16 cellular contexts compared by ENCODE assay signal in genomic region chr4:106691749-106692148, GRCh38.
A peak's percentile ranks its signal among the peaks of the same experiment; 100 is the strongest.
DNase-seq lines count a peak whose midpoint lies in the region; TF ChIP-seq lines count a peak whose summit lies in the region.
"Had no signal": no experiment of that assay in that cellular context is flagged by ENCODE, and none has a peak within 500 bp of the region (broad histone marks: within the 10 kb centered on the region; RNA-seq: fewer than 3 reads in every experiment).

No MANE protein-coding gene starts in this region.

- no peak for DNase-seq in chondrocyte (ENCODE audit: low spot score)
- peak; percentile 25 for DNase-seq in mesendoderm
- DNase-seq in activated T-helper 2 cell treated with anti-CD3 and anti-CD28 coated beads, Interferon-gamma antibody, Interleukin-2, Interleukin-4, amounts not matched to agents 10 μg/mL and 5 μg/mL and 100 μg/mL, durations not matched to agents 14 hours and 24 hours and 36 hours (ENCODE audit: low spot score): no peak
- DNase-seq in COLO668 (lab: John Stamatoyannopoulos, UW; ENCODE audit: unreplicated experiment): no peak
- no peak for DNase-seq in SIG-M5 (lab: John Stamatoyannopoulos, UW)
- DNase-seq in caudate nucleus (lab: John Stamatoyannopoulos, UW): no peak
- DNase-seq: activated CD4-positive, alpha-beta T cell treated with anti-CD3 and anti-CD28 coated beads, Interleukin-2, amount 10 ng/mL, durations not matched to agents 24 days and 14 days; activated T-cell treated with anti-CD3 and anti-CD28 coated beads, Interleukin-2, amount 50 U/mL, for 48 hours; C1 segment of cervical spinal cord; GDM1; NCI-H1436; NCI-H510A treated with DMSO at 0.1 percent for 48 hours; upper lobe of left lung had no signal

- H3K27ac ChIP-seq in C4-2B (no peak overlapping the region), mesendoderm (ENCODE audit: low read depth, low read length) (no peak overlapping the region), caudate nucleus (ENCODE audit: low read depth, low read length) (no peak overlapping the region)
- H3K27ac ChIP-seq: upper lobe of left lung had no signal

- peaks cover 7% of the 10 kb centered on the region for H3K9me3 Mint-ChIP-seq in chondrocyte (ENCODE audit: low read depth)
- H3K9me3 Mint-ChIP-seq in activated T-helper 2 cell treated with anti-CD3 and anti-CD28 coated beads, Interferon-gamma antibody, Interleukin-2, Interleukin-4, amounts not matched to agents 10 μg/mL and 5 μg/mL and 100 μg/mL, durations not matched to agents 14 hours and 24 hours and 36 hours: peaks cover 4% of the 10 kb centered on the region

- no peaks in the 10 kb centered on the region for H3K79me1 ChIP-seq in mesendoderm (ENCODE audit: low read length)

- no peak overlapping the region for H3K4me3 Mint-ChIP-seq in chondrocyte (ENCODE audit: unreplicated experiment)
- H3K4me3 Mint-ChIP-seq in activated T-helper 2 cell treated with anti-CD3 and anti-CD28 coated beads, Interferon-gamma antibody, Interleukin-2, Interleukin-4, amounts not matched to agents 10 μg/mL and 5 μg/mL and 100 μg/mL, durations not matched to agents 14 hours and 24 hours and 36 hours (ENCODE audit: low read depth): no peak overlapping the region
- H3K4me3 Mint-ChIP-seq: activated CD4-positive, alpha-beta T cell treated with anti-CD3 and anti-CD28 coated beads, Interleukin-2, amount 10 ng/mL, durations not matched to agents 24 days and 14 days; T-helper 2 cell treated with Interferon-gamma antibody and Interleukin-4, amounts not matched to agents 5 μg/mL and 100 μg/mL, for 36 hours had no signal

- no peak for TF ChIP-seq EP300 in Ishikawa (IDR thresholded peaks at IDR 0.05; ENCODE audit: borderline replicate concordance)

- peak; percentile 29 for TF ChIP-seq CTCF in C4-2B (conservative IDR thresholded peaks at IDR 0.05)
- peak; percentile 73 for TF ChIP-seq CTCF in chondrocyte (IDR thresholded peaks at IDR 0.05)

- no peak overlapping the region for H3K18ac ChIP-seq in mesendoderm (ENCODE audit: low read length)

- H3K4me1 ChIP-seq in mesendoderm (ENCODE audit: control insufficient read depth, low read depth, low read length): no peaks in the 10 kb centered on the region
- H3K4me1 ChIP-seq: upper lobe of left lung had no signal

- H2BK120ac ChIP-seq in mesendoderm (ENCODE audit: low read depth, low read length): no peak overlapping the region

- H3K27me3 Mint-ChIP-seq in chondrocyte (ENCODE audit: low read depth): no peaks in the 10 kb centered on the region
- H3K27me3 Mint-ChIP-seq in activated T-helper 2 cell treated with anti-CD3 and anti-CD28 coated beads, Interferon-gamma antibody, Interleukin-2, Interleukin-4, amounts not matched to agents 10 μg/mL and 5 μg/mL and 100 μg/mL, durations not matched to agents 14 hours and 24 hours and 36 hours (ENCODE audit: low read depth): no peaks in the 10 kb centered on the region
- H3K27me3 Mint-ChIP-seq: activated CD4-positive, alpha-beta T cell treated with anti-CD3 and anti-CD28 coated beads, Interleukin-2, amount 10 ng/mL, durations not matched to agents 24 days and 14 days had no signal

- no peak overlapping the region for H2BK5ac ChIP-seq in mesendoderm (ENCODE audit: low read length)

- no peak overlapping the region for H4K5ac ChIP-seq in mesendoderm (ENCODE audit: low read length)

- no peak overlapping the region for H2BK15ac ChIP-seq in mesendoderm (replicated peaks; ENCODE audit: low read depth)

- H3K4ac ChIP-seq in mesendoderm (ENCODE audit: low read depth, low read length): no peak overlapping the region

- H3K4me1 Mint-ChIP-seq in chondrocyte (ENCODE audit: low read depth): peaks cover 23% of the 10 kb centered on the region
- H3K4me1 Mint-ChIP-seq in activated T-helper 2 cell treated with anti-CD3 and anti-CD28 coated beads, Interferon-gamma antibody, Interleukin-2, Interleukin-4, amounts not matched to agents 10 μg/mL and 5 μg/mL and 100 μg/mL, durations not matched to agents 14 hours and 24 hours and 36 hours (ENCODE audit: low read depth): peaks cover 6% of the 10 kb centered on the region

- H3K23ac ChIP-seq in mesendoderm (ENCODE audit: low read length): no peak overlapping the region

- H3K36me3 Mint-ChIP-seq in chondrocyte (ENCODE audit: low read depth): no peaks in the 10 kb centered on the region
- H3K36me3 Mint-ChIP-seq in activated T-helper 2 cell treated with anti-CD3 and anti-CD28 coated beads, Interferon-gamma antibody, Interleukin-2, Interleukin-4, amounts not matched to agents 10 μg/mL and 5 μg/mL and 100 μg/mL, durations not matched to agents 14 hours and 24 hours and 36 hours (ENCODE audit: low read depth): no peaks in the 10 kb centered on the region

- H3K36me3 ChIP-seq in mesendoderm (ENCODE audit: control insufficient read depth, insufficient read depth, low read length): no peaks in the 10 kb centered on the region
- H3K36me3 ChIP-seq: upper lobe of left lung had no signal

- no peak overlapping the region for H3K9ac ChIP-seq in mesendoderm (ENCODE audit: low read length)

- no peak overlapping the region for H3K27ac Mint-ChIP-seq in chondrocyte (ENCODE audit: unreplicated experiment)
- no peak overlapping the region for H3K27ac Mint-ChIP-seq in activated T-helper 2 cell treated with anti-CD3 and anti-CD28 coated beads, Interferon-gamma antibody, Interleukin-2, Interleukin-4, amounts not matched to agents 10 μg/mL and 5 μg/mL and 100 μg/mL, durations not matched to agents 14 hours and 24 hours and 36 hours
- H3K27ac Mint-ChIP-seq: activated CD4-positive, alpha-beta T cell treated with anti-CD3 and anti-CD28 coated beads, Interleukin-2, amount 10 ng/mL, durations not matched to agents 24 days and 14 days; T-helper 2 cell treated with Interferon-gamma antibody and Interleukin-4, amounts not matched to agents 5 μg/mL and 100 μg/mL, for 36 hours had no signal

- no peak overlapping the region for H3K4me3 ChIP-seq in mesendoderm (ENCODE audit: low read length)
- H3K4me3 ChIP-seq: upper lobe of left lung had no signal

- no CpG with 5 or more reads among the region's 2 CpGs for WGBS in mesendoderm (ENCODE audit: extremely low coverage, insufficient coverage, low lambda C conversion rate)

- no peak overlapping the region for H3K4me2 ChIP-seq in mesendoderm (ENCODE audit: low read length)

- no peak overlapping the region for H2AK5ac ChIP-seq in mesendoderm (ENCODE audit: low read length)

- no peak overlapping the region for H3K56ac ChIP-seq in mesendoderm (ENCODE audit: low read length)

- H3K27me3 ChIP-seq in mesendoderm (ENCODE audit: insufficient read depth, low read length, poor library complexity): no peaks in the 10 kb centered on the region
- H3K27me3 ChIP-seq: upper lobe of left lung had no signal

- intact Hi-C loops in activated T-helper 2 cell treated with anti-CD3 and anti-CD28 coated beads, Interferon-gamma antibody, Interleukin-2, Interleukin-4, amounts not matched to agents 10 μg/mL and 5 μg/mL and 100 μg/mL, durations not matched to agents 14 hours and 24 hours and 36 hours (cut with micrococcal nuclease): no loop called here

- no peaks in the 10 kb centered on the region for H3K79me2 ChIP-seq in mesendoderm (ENCODE audit: control insufficient read depth, insufficient read depth, low read length)

- peak; percentile 9; the same call in 1 of the 2 replicates for TF ChIP-seq RAD21 in Ishikawa (IDR thresholded peaks at IDR 0.05; ENCODE audit: low read depth)

- no peak overlapping the region for H4K8ac ChIP-seq in mesendoderm (ENCODE audit: low read depth, low read length)

TF ChIP-seq in Ishikawa, 13 proteins besides CTCF, POLR2A, EP300 and RAD21:
- TF ChIP-seq FOXM1 (IDR thresholded peaks at IDR 0.05; ENCODE audit: borderline replicate concordance, low read depth) (no peak), REST (IDR thresholded peaks at IDR 0.05; ENCODE audit: low read depth) (no peak), USF1 (IDR thresholded peaks at IDR 0.05) (no peak), TCF12 (IDR thresholded peaks at IDR 0.05; ENCODE audit: low read depth) (no peak), CREB1 (IDR thresholded peaks at IDR 0.05; ENCODE audit: low read depth) (no peak), YY1 (IDR thresholded peaks at IDR 0.05; ENCODE audit: low read depth) (no peak), CEBPB (IDR thresholded peaks at IDR 0.05) (no peak), EGR1 (IDR thresholded peaks at IDR 0.05) (no peak), MAX (IDR thresholded peaks at IDR 0.05) (no peak), NFIC (IDR thresholded peaks at IDR 0.05) (no peak)
